Comparison of ENCODE assay signal across 2 cellular contexts in the genomic region with DNA sequence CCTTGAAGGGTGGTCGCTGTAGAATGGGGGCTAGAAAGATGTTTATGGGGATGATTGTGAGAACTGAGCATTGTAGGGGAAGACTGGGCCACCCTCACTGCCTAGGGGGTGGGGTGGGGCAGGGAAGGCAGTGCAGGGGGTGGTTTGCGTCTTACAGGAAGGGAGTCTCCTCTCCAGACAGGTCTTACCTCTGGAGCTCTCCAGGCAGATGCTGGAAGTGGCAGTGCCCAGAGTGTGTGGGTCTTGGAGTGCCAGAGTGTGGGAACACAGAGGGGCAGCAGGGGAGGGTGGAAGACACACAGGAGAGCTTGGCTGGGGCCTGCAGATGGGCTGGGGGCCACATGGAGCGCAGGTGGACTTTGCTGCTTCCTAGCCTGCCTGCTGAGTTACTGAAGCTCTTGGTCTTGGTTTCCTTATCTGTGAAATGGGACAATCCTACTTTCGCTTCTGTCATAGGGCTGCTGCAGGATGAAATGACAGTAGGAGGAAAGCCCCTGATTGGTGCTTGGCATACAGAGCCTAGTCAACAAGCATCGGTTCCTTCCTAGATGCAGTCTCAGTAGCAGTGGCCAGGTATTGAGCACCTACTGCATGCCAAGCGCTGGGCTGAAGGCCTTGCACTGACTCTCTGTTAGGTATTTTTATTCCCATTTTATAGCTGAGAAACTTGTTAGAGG.
TF ChIP-seq lines count a peak whose summit lies in the region.

No MANE protein-coding gene starts in this region.

TF ChIP-seq in HEK293, 187 proteins besides CTCF, POLR2A, EP300 and RAD21:
- peak; percentile 55 for TF ChIP-seq GLIS1 (tag by site-specific recombination; IDR thresholded peaks at IDR 0.05)
- no peak for TF ChIP-seq ZNF629 (tag by site-specific recombination; IDR thresholded peaks at IDR 0.05)
- TF ChIP-seq, protein P1, sequence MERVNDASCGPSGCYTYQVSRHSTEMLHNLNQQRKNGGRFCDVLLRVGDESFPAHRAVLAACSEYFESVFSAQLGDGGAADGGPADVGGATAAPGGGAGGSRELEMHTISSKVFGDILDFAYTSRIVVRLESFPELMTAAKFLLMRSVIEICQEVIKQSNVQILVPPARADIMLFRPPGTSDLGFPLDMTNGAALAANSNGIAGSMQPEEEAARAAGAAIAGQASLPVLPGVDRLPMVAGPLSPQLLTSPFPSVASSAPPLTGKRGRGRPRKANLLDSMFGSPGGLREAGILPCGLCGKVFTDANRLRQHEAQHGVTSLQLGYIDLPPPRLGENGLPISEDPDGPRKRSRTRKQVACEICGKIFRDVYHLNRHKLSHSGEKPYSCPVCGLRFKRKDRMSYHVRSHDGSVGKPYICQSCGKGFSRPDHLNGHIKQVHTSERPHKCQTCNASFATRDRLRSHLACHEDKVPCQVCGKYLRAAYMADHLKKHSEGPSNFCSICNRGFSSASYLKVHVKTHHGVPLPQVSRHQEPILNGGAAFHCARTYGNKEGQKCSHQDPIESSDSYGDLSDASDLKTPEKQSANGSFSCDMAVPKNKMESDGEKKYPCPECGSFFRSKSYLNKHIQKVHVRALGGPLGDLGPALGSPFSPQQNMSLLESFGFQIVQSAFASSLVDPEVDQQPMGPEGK (tag by site-specific recombination; IDR thresholded peaks at IDR 0.05) = no peak

TF ChIP-seq in GM12878, 131 proteins besides CTCF, POLR2A, EP300 and RAD21:
- TF ChIP-seq ZSCAN29 (IDR thresholded peaks at IDR 0.05) (no peak), MEF2B (IDR thresholded peaks at IDR 0.05; ENCODE audit: partially characterized antibody, poor library complexity, severe bottlenecking) (no peak), STAT1 (conservative IDR thresholded peaks at IDR 0.05) (no peak), POLR2AphosphoS5 (IDR thresholded peaks at IDR 0.05; ENCODE audit: low read length) (no peak), MTA3 (IDR thresholded peaks at IDR 0.05; ENCODE audit: borderline replicate concordance, low read length) (no peak), RFX5 (IDR thresholded peaks at IDR 0.05; ENCODE audit: low read depth, low read length) (no peak), HDAC2 (IDR thresholded peaks at IDR 0.05) (no peak), BMI1 (IDR thresholded peaks at IDR 0.05; ENCODE audit: borderline replicate concordance) (no peak), TCF7 (IDR thresholded peaks at IDR 0.05; ENCODE audit: borderline replicate concordance) (no peak), BHLHE40 (IDR thresholded peaks at IDR 0.05; ENCODE audit: borderline replicate concordance in 1 of 2, low read depth in 2 of 2, low read length in 1 of 2) (no peak)
- TF ChIP-seq, protein P2, sequence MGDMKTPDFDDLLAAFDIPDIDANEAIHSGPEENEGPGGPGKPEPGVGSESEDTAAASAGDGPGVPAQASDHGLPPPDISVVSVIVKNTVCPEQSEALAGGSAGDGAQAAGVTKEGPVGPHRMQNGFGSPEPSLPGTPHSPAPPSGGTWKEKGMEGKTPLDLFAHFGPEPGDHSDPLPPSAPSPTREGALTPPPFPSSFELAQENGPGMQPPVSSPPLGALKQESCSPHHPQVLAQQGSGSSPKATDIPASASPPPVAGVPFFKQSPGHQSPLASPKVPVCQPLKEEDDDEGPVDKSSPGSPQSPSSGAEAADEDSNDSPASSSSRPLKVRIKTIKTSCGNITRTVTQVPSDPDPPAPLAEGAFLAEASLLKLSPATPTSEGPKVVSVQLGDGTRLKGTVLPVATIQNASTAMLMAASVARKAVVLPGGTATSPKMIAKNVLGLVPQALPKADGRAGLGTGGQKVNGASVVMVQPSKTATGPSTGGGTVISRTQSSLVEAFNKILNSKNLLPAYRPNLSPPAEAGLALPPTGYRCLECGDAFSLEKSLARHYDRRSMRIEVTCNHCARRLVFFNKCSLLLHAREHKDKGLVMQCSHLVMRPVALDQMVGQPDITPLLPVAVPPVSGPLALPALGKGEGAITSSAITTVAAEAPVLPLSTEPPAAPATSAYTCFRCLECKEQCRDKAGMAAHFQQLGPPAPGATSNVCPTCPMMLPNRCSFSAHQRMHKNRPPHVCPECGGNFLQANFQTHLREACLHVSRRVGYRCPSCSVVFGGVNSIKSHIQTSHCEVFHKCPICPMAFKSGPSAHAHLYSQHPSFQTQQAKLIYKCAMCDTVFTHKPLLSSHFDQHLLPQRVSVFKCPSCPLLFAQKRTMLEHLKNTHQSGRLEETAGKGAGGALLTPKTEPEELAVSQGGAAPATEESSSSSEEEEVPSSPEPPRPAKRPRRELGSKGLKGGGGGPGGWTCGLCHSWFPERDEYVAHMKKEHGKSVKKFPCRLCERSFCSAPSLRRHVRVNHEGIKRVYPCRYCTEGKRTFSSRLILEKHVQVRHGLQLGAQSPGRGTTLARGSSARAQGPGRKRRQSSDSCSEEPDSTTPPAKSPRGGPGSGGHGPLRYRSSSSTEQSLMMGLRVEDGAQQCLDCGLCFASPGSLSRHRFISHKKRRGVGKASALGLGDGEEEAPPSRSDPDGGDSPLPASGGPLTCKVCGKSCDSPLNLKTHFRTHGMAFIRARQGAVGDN (IDR thresholded peaks at IDR 0.05) = no peak
- TF ChIP-seq, protein P3, sequence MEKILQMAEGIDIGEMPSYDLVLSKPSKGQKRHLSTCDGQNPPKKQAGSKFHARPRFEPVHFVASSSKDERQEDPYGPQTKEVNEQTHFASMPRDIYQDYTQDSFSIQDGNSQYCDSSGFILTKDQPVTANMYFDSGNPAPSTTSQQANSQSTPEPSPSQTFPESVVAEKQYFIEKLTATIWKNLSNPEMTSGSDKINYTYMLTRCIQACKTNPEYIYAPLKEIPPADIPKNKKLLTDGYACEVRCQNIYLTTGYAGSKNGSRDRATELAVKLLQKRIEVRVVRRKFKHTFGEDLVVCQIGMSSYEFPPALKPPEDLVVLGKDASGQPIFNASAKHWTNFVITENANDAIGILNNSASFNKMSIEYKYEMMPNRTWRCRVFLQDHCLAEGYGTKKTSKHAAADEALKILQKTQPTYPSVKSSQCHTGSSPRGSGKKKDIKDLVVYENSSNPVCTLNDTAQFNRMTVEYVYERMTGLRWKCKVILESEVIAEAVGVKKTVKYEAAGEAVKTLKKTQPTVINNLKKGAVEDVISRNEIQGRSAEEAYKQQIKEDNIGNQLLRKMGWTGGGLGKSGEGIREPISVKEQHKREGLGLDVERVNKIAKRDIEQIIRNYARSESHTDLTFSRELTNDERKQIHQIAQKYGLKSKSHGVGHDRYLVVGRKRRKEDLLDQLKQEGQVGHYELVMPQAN (conservative IDR thresholded peaks at IDR 0.05) = no peak
- TF ChIP-seq, protein P4, sequence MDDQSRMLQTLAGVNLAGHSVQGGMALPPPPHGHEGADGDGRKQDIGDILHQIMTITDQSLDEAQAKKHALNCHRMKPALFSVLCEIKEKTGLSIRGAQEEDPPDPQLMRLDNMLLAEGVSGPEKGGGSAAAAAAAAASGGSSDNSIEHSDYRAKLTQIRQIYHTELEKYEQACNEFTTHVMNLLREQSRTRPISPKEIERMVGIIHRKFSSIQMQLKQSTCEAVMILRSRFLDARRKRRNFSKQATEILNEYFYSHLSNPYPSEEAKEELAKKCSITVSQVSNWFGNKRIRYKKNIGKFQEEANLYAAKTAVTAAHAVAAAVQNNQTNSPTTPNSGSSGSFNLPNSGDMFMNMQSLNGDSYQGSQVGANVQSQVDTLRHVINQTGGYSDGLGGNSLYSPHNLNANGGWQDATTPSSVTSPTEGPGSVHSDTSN (IDR thresholded peaks at IDR 0.05; ENCODE audit: insufficient replicate concordance, low read depth, low read length) = no peak
- TF ChIP-seq, protein P5, sequence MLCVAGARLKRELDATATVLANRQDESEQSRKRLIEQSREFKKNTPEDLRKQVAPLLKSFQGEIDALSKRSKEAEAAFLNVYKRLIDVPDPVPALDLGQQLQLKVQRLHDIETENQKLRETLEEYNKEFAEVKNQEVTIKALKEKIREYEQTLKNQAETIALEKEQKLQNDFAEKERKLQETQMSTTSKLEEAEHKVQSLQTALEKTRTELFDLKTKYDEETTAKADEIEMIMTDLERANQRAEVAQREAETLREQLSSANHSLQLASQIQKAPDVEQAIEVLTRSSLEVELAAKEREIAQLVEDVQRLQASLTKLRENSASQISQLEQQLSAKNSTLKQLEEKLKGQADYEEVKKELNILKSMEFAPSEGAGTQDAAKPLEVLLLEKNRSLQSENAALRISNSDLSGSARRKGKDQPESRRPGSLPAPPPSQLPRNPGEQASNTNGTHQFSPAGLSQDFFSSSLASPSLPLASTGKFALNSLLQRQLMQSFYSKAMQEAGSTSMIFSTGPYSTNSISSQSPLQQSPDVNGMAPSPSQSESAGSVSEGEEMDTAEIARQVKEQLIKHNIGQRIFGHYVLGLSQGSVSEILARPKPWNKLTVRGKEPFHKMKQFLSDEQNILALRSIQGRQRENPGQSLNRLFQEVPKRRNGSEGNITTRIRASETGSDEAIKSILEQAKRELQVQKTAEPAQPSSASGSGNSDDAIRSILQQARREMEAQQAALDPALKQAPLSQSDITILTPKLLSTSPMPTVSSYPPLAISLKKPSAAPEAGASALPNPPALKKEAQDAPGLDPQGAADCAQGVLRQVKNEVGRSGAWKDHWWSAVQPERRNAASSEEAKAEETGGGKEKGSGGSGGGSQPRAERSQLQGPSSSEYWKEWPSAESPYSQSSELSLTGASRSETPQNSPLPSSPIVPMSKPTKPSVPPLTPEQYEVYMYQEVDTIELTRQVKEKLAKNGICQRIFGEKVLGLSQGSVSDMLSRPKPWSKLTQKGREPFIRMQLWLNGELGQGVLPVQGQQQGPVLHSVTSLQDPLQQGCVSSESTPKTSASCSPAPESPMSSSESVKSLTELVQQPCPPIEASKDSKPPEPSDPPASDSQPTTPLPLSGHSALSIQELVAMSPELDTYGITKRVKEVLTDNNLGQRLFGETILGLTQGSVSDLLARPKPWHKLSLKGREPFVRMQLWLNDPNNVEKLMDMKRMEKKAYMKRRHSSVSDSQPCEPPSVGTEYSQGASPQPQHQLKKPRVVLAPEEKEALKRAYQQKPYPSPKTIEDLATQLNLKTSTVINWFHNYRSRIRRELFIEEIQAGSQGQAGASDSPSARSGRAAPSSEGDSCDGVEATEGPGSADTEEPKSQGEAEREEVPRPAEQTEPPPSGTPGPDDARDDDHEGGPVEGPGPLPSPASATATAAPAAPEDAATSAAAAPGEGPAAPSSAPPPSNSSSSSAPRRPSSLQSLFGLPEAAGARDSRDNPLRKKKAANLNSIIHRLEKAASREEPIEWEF (IDR thresholded peaks at IDR 0.05; ENCODE audit: insufficient replicate concordance, low read depth, low read length) = no peak
